In the genomic region with DNA sequence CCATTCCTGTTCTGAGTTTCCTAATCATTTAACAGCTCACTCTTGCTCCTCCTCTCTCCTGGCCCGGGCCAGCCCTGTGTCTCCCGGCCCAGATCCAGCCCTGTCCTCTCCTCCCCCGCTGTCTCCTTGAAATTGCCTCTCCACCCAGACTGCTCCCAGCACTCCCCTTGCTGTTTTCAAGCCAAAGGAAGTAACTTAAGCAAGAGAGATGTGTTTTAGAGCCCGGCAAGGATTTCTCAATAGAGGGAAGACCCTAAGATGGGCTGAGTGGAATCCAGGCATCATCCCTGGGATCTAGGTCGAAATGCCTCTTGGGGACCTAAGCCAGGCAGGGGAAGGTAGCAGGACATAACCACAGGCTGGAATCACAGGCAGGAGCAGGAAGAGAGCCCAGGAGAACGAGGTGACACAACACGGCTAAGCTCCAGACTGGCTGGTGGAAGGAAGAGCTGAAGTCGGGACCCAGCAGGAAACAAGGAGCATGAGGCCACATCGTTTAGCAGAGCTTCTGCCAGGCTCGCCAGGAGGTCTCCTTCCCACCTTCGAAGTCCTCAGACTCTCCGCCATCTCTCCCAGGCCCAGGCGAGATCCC, we compare ENCODE assay signal across 10 cellular contexts. TPM values are rescaled to one million over a fixed set of nuclear protein-coding genes. Genes with fewer than 3 reads are reported as not detected.
A peak's percentile ranks its signal among the peaks of the same experiment; 100 is the strongest.
DNase-seq lines count a peak whose midpoint lies in the region; ATAC-seq and TF ChIP-seq lines count a peak whose summit lies in the region.
"Had no signal": no experiment of that assay in that cellular context is flagged by ENCODE, and none has a peak within 500 bp of the region (broad histone marks: within the 10 kb centered on the region; RNA-seq: fewer than 3 reads in every experiment).

No MANE protein-coding gene starts in this region.

- H3K27ac Mint-ChIP-seq in WTC11 (peak overlapping the region; percentile 45; the same call in 1 of the 2 replicates), nephron (peak overlapping the region; percentile 98 to 100 (median 99))

- POLR2A ChIA-PET in WTC11 (lab: Charles Lee): interaction anchor here (0.7 kb wide), 1 partner anchor 489 kb away, joined by 4 read pairs; no protein-coding TSS in a partner anchor

- no peak overlapping the region for H3K4me3 Mint-ChIP-seq in WTC11
- peak overlapping the region; percentile 55 to 82 (median 79) for H3K4me3 Mint-ChIP-seq in nephron
- H3K4me3 Mint-ChIP-seq: naive thymus-derived CD8-positive, alpha-beta T cell had no signal

- H3K4me3 ChIP-seq in fibroblast of the aortic adventitia (ENCODE audit: low read depth, low read length): peak overlapping the region; percentile 26

- CTCF ChIA-PET in WTC11 (lab: Charles Lee): interaction anchor here (0.6 to 2.6 kb wide), 6 partner anchors 21 to 80 kb away, joined by 3 to 11 read pairs (median 5); a partner anchor contains a TSS

- H3K36me3 Mint-ChIP-seq in WTC11 (peaks cover 41% of the 10 kb centered on the region), nephron (ENCODE audit: low read depth) (peaks cover 67% of the 10 kb centered on the region)
- H3K36me3 Mint-ChIP-seq: naive thymus-derived CD8-positive, alpha-beta T cell had no signal

- ATAC-seq in WTC11 (no peak), GM21367 (IDR thresholded peaks at IDR 0.05; ENCODE audit: unreplicated experiment) (no peak)
- ATAC-seq: naive thymus-derived CD8-positive, alpha-beta T cell had no signal

- no peak for TF ChIP-seq CTCF in WTC11 (IDR thresholded peaks at IDR 0.05)
- TF ChIP-seq CTCF in fibroblast of the aortic adventitia (IDR thresholded peaks at IDR 0.05; ENCODE audit: insufficient read depth, low read length): no peak
- no peak for TF ChIP-seq CTCF in nephron (IDR thresholded peaks at IDR 0.05; ENCODE audit: unreplicated experiment in 3 of 3)
- no peak for TF ChIP-seq CTCF in GM10266 (IDR thresholded peaks at IDR 0.05; ENCODE audit: control insufficient read depth, insufficient read depth, low read depth, missing control alignments)

- H3K9me3 Mint-ChIP-seq in WTC11 (no peaks in the 10 kb centered on the region), nephron (no peaks in the 10 kb centered on the region)
- H3K9me3 Mint-ChIP-seq: naive thymus-derived CD8-positive, alpha-beta T cell had no signal

- peaks cover 8% of the 10 kb centered on the region for H3K4me1 Mint-ChIP-seq in WTC11
- H3K4me1 Mint-ChIP-seq in nephron: peaks cover 86% of the 10 kb centered on the region

- no peaks in the 10 kb centered on the region for H3K27me3 Mint-ChIP-seq in WTC11 (ENCODE audit: low read depth)
- H3K27me3 Mint-ChIP-seq in nephron (ENCODE audit: low read depth): no peaks in the 10 kb centered on the region

- DNase-seq in WTC11 (ENCODE audit: low spot score) (no peak), fibroblast of the aortic adventitia (ENCODE audit: low read depth) (peak; percentile 94), ureter (ENCODE audit: low spot score) (peak; percentile 77), NCI-H2196 treated with DMSO at 0.1 percent for 48 hours (lab: John Stamatoyannopoulos, UW; ENCODE audit: unreplicated experiment) (no peak), GM10266 (ENCODE audit: extremely low spot score) (no peak)
- DNase-seq: effector CD4-positive, alpha-beta T cell; naive thymus-derived CD8-positive, alpha-beta T cell had no signal

TF ChIP-seq in WTC11, 78 proteins besides CTCF, POLR2A, EP300 and RAD21:
- TF ChIP-seq, protein P1, sequence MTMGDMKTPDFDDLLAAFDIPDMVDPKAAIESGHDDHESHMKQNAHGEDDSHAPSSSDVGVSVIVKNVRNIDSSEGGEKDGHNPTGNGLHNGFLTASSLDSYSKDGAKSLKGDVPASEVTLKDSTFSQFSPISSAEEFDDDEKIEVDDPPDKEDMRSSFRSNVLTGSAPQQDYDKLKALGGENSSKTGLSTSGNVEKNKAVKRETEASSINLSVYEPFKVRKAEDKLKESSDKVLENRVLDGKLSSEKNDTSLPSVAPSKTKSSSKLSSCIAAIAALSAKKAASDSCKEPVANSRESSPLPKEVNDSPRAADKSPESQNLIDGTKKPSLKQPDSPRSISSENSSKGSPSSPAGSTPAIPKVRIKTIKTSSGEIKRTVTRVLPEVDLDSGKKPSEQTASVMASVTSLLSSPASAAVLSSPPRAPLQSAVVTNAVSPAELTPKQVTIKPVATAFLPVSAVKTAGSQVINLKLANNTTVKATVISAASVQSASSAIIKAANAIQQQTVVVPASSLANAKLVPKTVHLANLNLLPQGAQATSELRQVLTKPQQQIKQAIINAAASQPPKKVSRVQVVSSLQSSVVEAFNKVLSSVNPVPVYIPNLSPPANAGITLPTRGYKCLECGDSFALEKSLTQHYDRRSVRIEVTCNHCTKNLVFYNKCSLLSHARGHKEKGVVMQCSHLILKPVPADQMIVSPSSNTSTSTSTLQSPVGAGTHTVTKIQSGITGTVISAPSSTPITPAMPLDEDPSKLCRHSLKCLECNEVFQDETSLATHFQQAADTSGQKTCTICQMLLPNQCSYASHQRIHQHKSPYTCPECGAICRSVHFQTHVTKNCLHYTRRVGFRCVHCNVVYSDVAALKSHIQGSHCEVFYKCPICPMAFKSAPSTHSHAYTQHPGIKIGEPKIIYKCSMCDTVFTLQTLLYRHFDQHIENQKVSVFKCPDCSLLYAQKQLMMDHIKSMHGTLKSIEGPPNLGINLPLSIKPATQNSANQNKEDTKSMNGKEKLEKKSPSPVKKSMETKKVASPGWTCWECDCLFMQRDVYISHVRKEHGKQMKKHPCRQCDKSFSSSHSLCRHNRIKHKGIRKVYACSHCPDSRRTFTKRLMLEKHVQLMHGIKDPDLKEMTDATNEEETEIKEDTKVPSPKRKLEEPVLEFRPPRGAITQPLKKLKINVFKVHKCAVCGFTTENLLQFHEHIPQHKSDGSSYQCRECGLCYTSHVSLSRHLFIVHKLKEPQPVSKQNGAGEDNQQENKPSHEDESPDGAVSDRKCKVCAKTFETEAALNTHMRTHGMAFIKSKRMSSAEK (CRISPR knock-in tag; IDR thresholded peaks at IDR 0.05; ENCODE audit: borderline replicate concordance): no peak
- TF ChIP-seq TEAD4 (CRISPR knock-in tag; IDR thresholded peaks at IDR 0.05): no peak
- TF ChIP-seq, protein P2, sequence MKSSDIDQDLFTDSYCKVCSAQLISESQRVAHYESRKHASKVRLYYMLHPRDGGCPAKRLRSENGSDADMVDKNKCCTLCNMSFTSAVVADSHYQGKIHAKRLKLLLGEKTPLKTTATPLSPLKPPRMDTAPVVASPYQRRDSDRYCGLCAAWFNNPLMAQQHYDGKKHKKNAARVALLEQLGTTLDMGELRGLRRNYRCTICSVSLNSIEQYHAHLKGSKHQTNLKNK (CRISPR knock-in tag; IDR thresholded peaks at IDR 0.05): no peak
- TF ChIP-seq TP53 (CRISPR knock-in tag; IDR thresholded peaks at IDR 0.05): no peak
- no peak for TF ChIP-seq NR2C2 (CRISPR knock-in tag; IDR thresholded peaks at IDR 0.05)
- TF ChIP-seq OVOL2 (CRISPR knock-in tag; IDR thresholded peaks at IDR 0.05; ENCODE audit: borderline replicate concordance): no peak
- TF ChIP-seq SOX15 (CRISPR knock-in tag; IDR thresholded peaks at IDR 0.05): no peak
- TF ChIP-seq NFYB (CRISPR knock-in tag; conservative IDR thresholded peaks at IDR 0.05; ENCODE audit: low read depth): no peak
- no peak for TF ChIP-seq ZNF263 (CRISPR knock-in tag; IDR thresholded peaks at IDR 0.05; ENCODE audit: low read depth)
- TF ChIP-seq EMX1 (CRISPR knock-in tag; IDR thresholded peaks at IDR 0.05): no peak
- no peak for TF ChIP-seq CREM (CRISPR knock-in tag; IDR thresholded peaks at IDR 0.05)
- TF ChIP-seq ZNF219 (CRISPR knock-in tag; IDR thresholded peaks at IDR 0.05; ENCODE audit: borderline replicate concordance): no peak
- TF ChIP-seq, protein P3, sequence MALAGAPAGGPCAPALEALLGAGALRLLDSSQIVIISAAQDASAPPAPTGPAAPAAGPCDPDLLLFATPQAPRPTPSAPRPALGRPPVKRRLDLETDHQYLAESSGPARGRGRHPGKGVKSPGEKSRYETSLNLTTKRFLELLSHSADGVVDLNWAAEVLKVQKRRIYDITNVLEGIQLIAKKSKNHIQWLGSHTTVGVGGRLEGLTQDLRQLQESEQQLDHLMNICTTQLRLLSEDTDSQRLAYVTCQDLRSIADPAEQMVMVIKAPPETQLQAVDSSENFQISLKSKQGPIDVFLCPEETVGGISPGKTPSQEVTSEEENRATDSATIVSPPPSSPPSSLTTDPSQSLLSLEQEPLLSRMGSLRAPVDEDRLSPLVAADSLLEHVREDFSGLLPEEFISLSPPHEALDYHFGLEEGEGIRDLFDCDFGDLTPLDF (CRISPR knock-in tag; IDR thresholded peaks at IDR 0.05): no peak
- TF ChIP-seq, protein P4, sequence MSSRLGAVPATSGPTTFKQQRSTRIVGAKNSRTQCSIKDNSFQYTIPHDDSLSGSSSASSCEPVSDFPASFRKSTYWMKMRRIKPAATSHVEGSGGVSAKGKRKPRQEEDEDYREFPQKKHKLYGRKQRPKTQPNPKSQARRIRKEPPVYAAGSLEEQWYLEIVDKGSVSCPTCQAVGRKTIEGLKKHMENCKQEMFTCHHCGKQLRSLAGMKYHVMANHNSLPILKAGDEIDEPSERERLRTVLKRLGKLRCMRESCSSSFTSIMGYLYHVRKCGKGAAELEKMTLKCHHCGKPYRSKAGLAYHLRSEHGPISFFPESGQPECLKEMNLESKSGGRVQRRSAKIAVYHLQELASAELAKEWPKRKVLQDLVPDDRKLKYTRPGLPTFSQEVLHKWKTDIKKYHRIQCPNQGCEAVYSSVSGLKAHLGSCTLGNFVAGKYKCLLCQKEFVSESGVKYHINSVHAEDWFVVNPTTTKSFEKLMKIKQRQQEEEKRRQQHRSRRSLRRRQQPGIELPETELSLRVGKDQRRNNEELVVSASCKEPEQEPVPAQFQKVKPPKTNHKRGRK (CRISPR knock-in tag; IDR thresholded peaks at IDR 0.05; ENCODE audit: borderline replicate concordance): no peak

RNA-seq across cellular contexts. Expression of a gene that starts 2.0 kb away (rescaled TPM):
- total RNA-seq in WTC11 (2021): not detected in 3 replicates
- not detected in 2 replicates for total RNA-seq in fibroblast of the aortic adventitia (ENCODE audit: low replicate concordance)
- not detected for total RNA-seq in ureter
- total RNA-seq: naive thymus-derived CD8-positive, alpha-beta T cell; OCI-LY7 had no signal

RNA-seq across cellular contexts. Expression of a gene that starts 21.1 kb away (rescaled TPM):
- total RNA-seq in WTC11 (2021): 107 to 120 TPM (median 112 TPM) in 3 replicates
- 381 and 541 TPM in 2 replicates for total RNA-seq in fibroblast of the aortic adventitia (ENCODE audit: low replicate concordance)
- 180 TPM for total RNA-seq in ureter

RNA-seq across cellular contexts. Expression of a gene that starts 38.2 kb away (rescaled TPM):
- total RNA-seq in WTC11 (2021): 47.0 to 50.0 TPM (median 48.9 TPM) in 3 replicates
- 89.0 and 102 TPM in 2 replicates for total RNA-seq in fibroblast of the aortic adventitia (ENCODE audit: low replicate concordance)
- 280 TPM for total RNA-seq in ureter

Comparison
In these comparisons a context has a peak if more than half of its experiments do, and no peak if none do; other contexts are left out.
1. DNase-seq: peak in fibroblast of the aortic adventitia (single experiment) and ureter (single experiment); none in WTC11 (single experiment), NCI-H2196 treated with DMSO at 0.1 percent for 48 hours (single experiment) and GM10266 (single experiment).